ENCODE assay signal across 8 cellular contexts in genomic region chr6:148441454-148441911, GRCh38.
DNase-seq lines count a peak whose midpoint lies in the region; ATAC-seq, FAIRE-seq and TF ChIP-seq lines count a peak whose summit lies in the region.

No MANE protein-coding gene starts in this region.

- peak overlapping the region; percentile 52 for H4K8ac ChIP-seq in mesenchymal stem cell (ENCODE audit: low read length)

- no peak for TF ChIP-seq CTCF in K562 (IDR thresholded peaks at IDR 0.05 in 2 of 3, conservative IDR thresholded peaks at IDR 0.05 in 1 of 3; ENCODE audit: insufficient read depth in 2 of 3, low read depth in 1 of 3, low read length in 3 of 3)

- no peak overlapping the region for H2BK120ac ChIP-seq in mesenchymal stem cell (ENCODE audit: low read depth, low read length)

- peak overlapping the region; percentile 3; the same call in 1 of the 2 replicates for H3K27ac ChIP-seq in HUES6 (ENCODE audit: low read depth, low read length)
- H3K27ac ChIP-seq in K562 (ENCODE audit: extremely low read depth, low read depth, low read length) = no peak overlapping the region
- peak overlapping the region; percentile 96 for H3K27ac ChIP-seq in mesenchymal stem cell (ENCODE audit: low read length, poor library complexity, severe bottlenecking)

- H3K14ac ChIP-seq in mesenchymal stem cell (ENCODE audit: low read length in 2 of 2) = no peak overlapping the region

- ATAC-seq in GM18498 (IDR thresholded peaks at IDR 0.05; ENCODE audit: unreplicated experiment) (peak; percentile 56), K562 (no peak; the same call in 2 of the 3 replicates), HG03457 (IDR thresholded peaks at IDR 0.05; ENCODE audit: unreplicated experiment) (no peak)

- TF ChIP-seq EP300 in K562 (IDR thresholded peaks at IDR 0.05; ENCODE audit: low read length) = no peak

- no peak overlapping the region for H3K4me3 ChIP-seq in HUES6 (ENCODE audit: low read depth, low read length)
- no peak overlapping the region for H3K4me3 ChIP-seq in K562
- H3K4me3 ChIP-seq in mesenchymal stem cell (ENCODE audit: insufficient read depth in 1 of 2, low read depth in 1 of 2, low read length in 2 of 2) = no peak overlapping the region

- 2% methylated on average over 4 of the region's 4 CpGs for WGBS in K562 (ENCODE audit: insufficient coverage, low coverage, missing lambda C conversion rate)
- whole genome bisulfite sequencing in mesenchymal stem cell = 0% methylated on average over 2 of the region's 4 CpGs

- no peak overlapping the region for H2BK15ac ChIP-seq in mesenchymal stem cell (ENCODE audit: low read depth, poor library complexity, severe bottlenecking)

- H2AK5ac ChIP-seq in mesenchymal stem cell (ENCODE audit: low read length, severe bottlenecking) = peak overlapping the region; percentile 50

- H3K4ac ChIP-seq in mesenchymal stem cell (ENCODE audit: low read depth in 1 of 2, low read length in 2 of 2) = peak overlapping the region in 1 of 2 experiments; percentile 78

- H3K36me3 ChIP-seq in HUES6 (ENCODE audit: control insufficient read depth, insufficient read depth, low read length) (no peaks in the 10 kb centered on the region; the same call in 1 of the 2 replicates), K562 (ENCODE audit: control insufficient read depth, insufficient read depth, low read length) (no peaks in the 10 kb centered on the region), mesenchymal stem cell (ENCODE audit: control insufficient read depth in 1 of 2, insufficient read depth in 2 of 2, low read depth in 1 of 2, low read length in 2 of 2) (peaks cover 0 to 43% of the 10 kb centered on the region in 2 experiments)

- no peaks in the 10 kb centered on the region for H3K9me1 ChIP-seq in K562 (ENCODE audit: control insufficient read depth, insufficient read depth, low read length)

- H3K4me2 ChIP-seq in K562 (ENCODE audit: insufficient read depth, low read length) = no peak overlapping the region
- no peak overlapping the region for H3K4me2 ChIP-seq in mesenchymal stem cell (ENCODE audit: low read length, poor library complexity, severe bottlenecking)

- H3K18ac ChIP-seq in mesenchymal stem cell (ENCODE audit: low read depth in 1 of 2, low read length in 2 of 2) = peak overlapping the region; percentile 2 to 7

- intact Hi-C loops in K562 (cut with micrococcal nuclease) = no loop called here

- H3K23ac ChIP-seq in mesenchymal stem cell (ENCODE audit: low read length in 2 of 2) = no peak overlapping the region

- H3K79me2 ChIP-seq in K562 (ENCODE audit: control insufficient read depth, insufficient read depth, low read length) = no peaks in the 10 kb centered on the region

- no peaks in the 10 kb centered on the region for H3K27me3 ChIP-seq in HUES6 (ENCODE audit: control insufficient read depth, insufficient read depth, low read length)
- H3K27me3 ChIP-seq in K562 (ENCODE audit: control insufficient read depth in 2 of 2, insufficient read depth in 2 of 2, low read length in 2 of 2) = peaks cover 17 to 24% of the 10 kb centered on the region in 2 experiments
- H3K27me3 ChIP-seq in mesenchymal stem cell (ENCODE audit: control insufficient read depth in 1 of 2, insufficient read depth in 1 of 2, low read length in 2 of 2) = no peaks in the 10 kb centered on the region

- no TSS peak for BruUV-seq in K562 (replicated peaks; lab: Mats Ljungman, UMichigan)

- H3K9me3 ChIP-seq in HUES6 (ENCODE audit: control insufficient read depth, insufficient read depth, low read depth, low read length) = no peaks in the 10 kb centered on the region
- H3K9me3 ChIP-seq in K562 (replicated peaks; ENCODE audit: control insufficient read depth, insufficient read depth, low read depth, low read length) = no peaks in the 10 kb centered on the region
- no peaks in the 10 kb centered on the region for H3K9me3 ChIP-seq in mesenchymal stem cell (ENCODE audit: control insufficient read depth, low read length)

- no peak overlapping the region for H4K91ac ChIP-seq in mesenchymal stem cell (ENCODE audit: low read length)

- FAIRE-seq in K562 (lab: Jason Lieb, UNC) = no peak

- CTCF ChIA-PET in K562 (lab: Yijun Ruan, JAX; ENCODE audit: low intra/inter-chr PET ratio) = interaction anchor here (0.6 kb wide), 1 partner anchor 191 kb away, joined by 5 read pairs; no protein-coding TSS in a partner anchor

- peaks cover 10% of the 10 kb centered on the region for H3K79me1 ChIP-seq in mesenchymal stem cell (replicated peaks; ENCODE audit: low read length, poor library complexity, severe bottlenecking)

- DNase-seq in K562 (ENCODE audit: extremely low read depth in 1 of 4, low spot score in 3 of 4) = no peak
- DNase-seq in mesenchymal stem cell = peak; percentile 94
- no peak for DNase-seq in islet precursor cell
- DNase-seq in activated CD8-positive, alpha-beta memory T cell treated with anti-CD3 and anti-CD28 coated beads for 24 hours = no peak
- no peak for DNase-seq in globus pallidus (ENCODE audit: low spot score)

- peak overlapping the region; percentile 75 for H2BK5ac ChIP-seq in mesenchymal stem cell (ENCODE audit: low read depth, low read length, poor library complexity, severe bottlenecking)

- TF ChIP-seq RAD21 in K562 (CRISPR knock-in tag; conservative IDR thresholded peaks at IDR 0.05 in 1 of 2, IDR thresholded peaks at IDR 0.05 in 1 of 2) = no peak

- POLR2A ChIA-PET in K562 (lab: Yijun Ruan, JAX) = interaction anchor here (0.6 to 1.1 kb wide), 2 partner anchors 16 to 55 kb away, joined by 3 to 4 read pairs; no protein-coding TSS in a partner anchor

- peak overlapping the region; percentile 6 to 74 for H2BK12ac ChIP-seq in mesenchymal stem cell (ENCODE audit: low read length in 2 of 2)

- H2AFZ ChIP-seq in K562 (ENCODE audit: low read depth, low read length) (no peak overlapping the region), mesenchymal stem cell (ENCODE audit: low read depth, low read length) (no peak overlapping the region)

- no peak for TF ChIP-seq POLR2A in K562 (conservative IDR thresholded peaks at IDR 0.05)

- H3K9ac ChIP-seq in HUES6 (ENCODE audit: low read length) (no peak overlapping the region), K562 (ENCODE audit: insufficient read depth in 1 of 2, low read depth in 2 of 2, low read length in 2 of 2) (no peak overlapping the region), mesenchymal stem cell (ENCODE audit: low read length) (peak overlapping the region; percentile 10)

- 0 out of 2 replicates have a peak, but pooled peaks cover 2% of the 10 kb centered on the region for H4K20me1 ChIP-seq in K562 (replicated peaks; ENCODE audit: control insufficient read depth, insufficient read depth, low read length)

- H3K4me1 ChIP-seq in HUES6 (ENCODE audit: control insufficient read depth, insufficient read depth, low read length) (peaks cover 22% of the 10 kb centered on the region), K562 (replicated peaks in 1 of 2; ENCODE audit: control insufficient read depth in 2 of 2, insufficient read depth in 2 of 2, low read length in 2 of 2) (no peaks in the 10 kb centered on the region; a peak in 1 of 5 replicates), mesenchymal stem cell (ENCODE audit: control insufficient read depth, insufficient read depth, low read depth, low read length) (peaks cover 16% of the 10 kb centered on the region)

- in situ Hi-C loops in K562 (cut with MboI) = no loop called here

TF ChIP-seq in K562, 482 proteins besides CTCF, POLR2A, EP300 and RAD21:
- TF ChIP-seq ETV6 (IDR thresholded peaks at IDR 0.05; ENCODE audit: borderline replicate concordance in 1 of 2, low read depth in 2 of 2, low read length in 1 of 2) = peak; percentile 40 to 84; a peak in 2 of 4 replicates
- TF ChIP-seq ETV6 (CRISPR knock-in tag; IDR thresholded peaks at IDR 0.05; ENCODE audit: borderline replicate concordance) = no peak
- no peak for TF ChIP-seq SIN3A (IDR thresholded peaks at IDR 0.05; ENCODE audit: borderline replicate concordance in 2 of 2, control insufficient read depth in 1 of 2, low read depth in 2 of 2, low read length in 2 of 2)
- peak; percentile 10; the same call in 1 of the 2 replicates for TF ChIP-seq NFE2 (IDR thresholded peaks at IDR 0.05; ENCODE audit: low read depth)
- TF ChIP-seq FOSL1 (tag; conservative IDR thresholded peaks at IDR 0.05) = peak; percentile 48; the same call in 1 of the 2 replicates
- no peak for TF ChIP-seq CXXC5 (CRISPR knock-in tag; IDR thresholded peaks at IDR 0.05)
- no peak for TF ChIP-seq ZNF282 (CRISPR knock-in tag; IDR thresholded peaks at IDR 0.05)
- TF ChIP-seq TEAD1 (CRISPR knock-in tag; IDR thresholded peaks at IDR 0.05) = no peak
- 0 out of 2 replicates have a peak, but pooled peaks have one; percentile 48 for TF ChIP-seq SPI1 (IDR thresholded peaks at IDR 0.05; ENCODE audit: borderline replicate concordance, low read depth, low read length)
- no peak for TF ChIP-seq ZBTB8A (IDR thresholded peaks at IDR 0.05; ENCODE audit: partially characterized antibody)
- TF ChIP-seq HMBOX1 (IDR thresholded peaks at IDR 0.05) = peak; percentile 68
